ENCODE assay signal across 22 cellular contexts in the genomic region with DNA sequence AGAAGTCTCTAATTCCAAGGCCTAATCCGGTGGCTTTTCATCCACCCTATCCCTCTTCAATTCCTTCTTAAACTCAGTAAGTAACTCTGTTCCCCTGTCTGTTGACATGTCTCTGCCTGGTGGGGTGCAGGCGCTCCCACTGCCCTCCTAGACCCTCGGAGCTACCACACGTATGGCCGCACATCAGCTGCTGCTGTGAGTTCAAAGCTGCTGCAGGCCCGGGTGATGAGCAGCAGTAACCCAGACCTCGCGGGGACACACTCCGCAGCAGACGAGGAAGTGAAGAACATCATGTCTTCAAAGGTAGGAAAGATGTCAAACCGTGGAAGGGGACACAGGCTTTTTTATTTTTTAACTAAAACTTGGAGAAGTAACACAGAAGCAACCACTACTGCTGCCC.
A peak's percentile ranks its signal among the peaks of the same experiment; 100 is the strongest.
DNase-seq lines count a peak whose midpoint lies in the region; ATAC-seq and TF ChIP-seq lines count a peak whose summit lies in the region.
"Had no signal": no experiment of that assay in that cellular context is flagged by ENCODE, and none has a peak within 500 bp of the region (broad histone marks: within the 10 kb centered on the region; RNA-seq: fewer than 3 reads in every experiment).

No MANE protein-coding gene starts in this region.

- H3K27ac Mint-ChIP-seq in activated T-cell treated with anti-CD3 and anti-CD28 coated beads, Interleukin-2, amount 50 U/mL, for 24 hours = peak overlapping the region; percentile 65
- H3K27ac Mint-ChIP-seq in CD8-positive, alpha-beta T cell = peak overlapping the region; percentile 18
- peak overlapping the region; percentile 70 for H3K27ac Mint-ChIP-seq in activated T-helper 17 cell treated with anti-CD3 and anti-CD28 coated beads, Interleukin-2, amount 50 U/mL, for 72 hours
- H3K27ac Mint-ChIP-seq in naive thymus-derived CD8-positive, alpha-beta T cell = peak overlapping the region in 3 of 10 donors; percentile 63 to 79 (median 75)
- H3K27ac Mint-ChIP-seq: GM23338 had no signal

- POLR2A ChIA-PET in CD8-positive, alpha-beta T cell (lab: Charles Lee) = no interaction called here
- POLR2A ChIA-PET in naive thymus-derived CD8-positive, alpha-beta T cell (lab: Charles Lee) = no interaction called here

- intact Hi-C loops in CD8-positive, alpha-beta T cell (cut with DNase I, micrococcal nuclease) = loop anchor here (10.0 kb wide), 2 partner anchors 422 to 622 kb away; no protein-coding TSS in a partner anchor

- peak overlapping the region; percentile 13 for H2AK5ac ChIP-seq in neuronal stem cell (ENCODE audit: low read depth, low read length)

- H2BK15ac ChIP-seq in neuronal stem cell (ENCODE audit: low read length) = no peak overlapping the region

- H3K4me3 Mint-ChIP-seq in activated T-cell treated with anti-CD3 and anti-CD28 coated beads, Interleukin-2, amount 50 U/mL, for 24 hours = no peak overlapping the region
- no peak overlapping the region for H3K4me3 Mint-ChIP-seq in CD8-positive, alpha-beta T cell
- H3K4me3 Mint-ChIP-seq in activated T-helper 17 cell treated with anti-CD3 and anti-CD28 coated beads, Interleukin-2, amount 50 U/mL, for 72 hours = no peak overlapping the region
- H3K4me3 Mint-ChIP-seq in naive thymus-derived CD8-positive, alpha-beta T cell = no peak overlapping the region
- H3K4me3 Mint-ChIP-seq: CD14-positive monocyte, GM23338 had no signal

- no peak overlapping the region for H3K4me2 ChIP-seq in neuronal stem cell (ENCODE audit: insufficient read depth, low read length, poor library complexity, severe bottlenecking)
- H3K4me2 ChIP-seq: GM23338 had no signal

- H3K79me1 ChIP-seq in neuronal stem cell (ENCODE audit: low read depth, low read length) = no peaks in the 10 kb centered on the region

- H2BK12ac ChIP-seq in neuronal stem cell (ENCODE audit: low read length) = no peak overlapping the region

- no peak for TF ChIP-seq POLR2A in erythroblast (IDR thresholded peaks at IDR 0.05; ENCODE audit: low read length)

- H3K9me3 ChIP-seq in CD8-positive, alpha-beta T cell (ENCODE audit: low read length) = no peaks in the 10 kb centered on the region
- no peaks in the 10 kb centered on the region for H3K9me3 ChIP-seq in neuronal stem cell (replicated peaks in 1 of 2; ENCODE audit: control insufficient read depth in 2 of 2, insufficient read depth in 1 of 2, low read depth in 1 of 2, low read length in 2 of 2)
- H3K9me3 ChIP-seq: Caco-2, HAP-1, MG63 had no signal

- TF ChIP-seq CTCF in CD8-positive, alpha-beta T cell (IDR thresholded peaks at IDR 0.05) = no peak

- peaks cover 59% of the 10 kb centered on the region for H3K36me3 ChIP-seq in CD8-positive, alpha-beta T cell (ENCODE audit: insufficient read depth, low read length)
- H3K36me3 ChIP-seq in neuronal stem cell (replicated peaks in 1 of 2; ENCODE audit: control insufficient read depth in 2 of 2, insufficient read depth in 2 of 2, low read length in 2 of 2) = no peaks in the 10 kb centered on the region
- H3K36me3 ChIP-seq: HAP-1, MG63 had no signal

- no peak for ATAC-seq in CD8-positive, alpha-beta T cell
- no peak for ATAC-seq in activated T-helper 17 cell treated with anti-CD3 and anti-CD28 coated beads, Interleukin-2, amount 50 U/mL, for 72 hours (replicated peaks)
- no peak for ATAC-seq in naive thymus-derived CD8-positive, alpha-beta T cell
- ATAC-seq: GM23338 had no signal

- H3K14ac ChIP-seq in neuronal stem cell (ENCODE audit: low read length) = no peak overlapping the region

- no peaks in the 10 kb centered on the region for H3K4me1 ChIP-seq in CD8-positive, alpha-beta T cell (ENCODE audit: insufficient read depth, low read length)
- H3K4me1 ChIP-seq in neuronal stem cell (ENCODE audit: control insufficient read depth in 2 of 2, insufficient read depth in 1 of 2, low read depth in 1 of 2, low read length in 2 of 2) = no peaks in the 10 kb centered on the region
- H3K4me1 ChIP-seq: HAP-1 had no signal

- no peak overlapping the region for H3K18ac ChIP-seq in neuronal stem cell (ENCODE audit: low read length)

- H3K27ac ChIP-seq in CD8-positive, alpha-beta T cell (ENCODE audit: low read depth, low read length) = no peak overlapping the region
- H3K27ac ChIP-seq in neuronal stem cell (replicated peaks; ENCODE audit: low read length) = no peak overlapping the region
- H3K27ac ChIP-seq: RWPE1 had no signal

- H3K4me3 ChIP-seq in CD8-positive, alpha-beta T cell (ENCODE audit: low read depth, low read length) = no peak overlapping the region
- H3K4me3 ChIP-seq in neuronal stem cell (ENCODE audit: low read length in 2 of 2) = no peak overlapping the region
- H3K4me3 ChIP-seq: GM23338, HAP-1, MG63 had no signal

- H4K8ac ChIP-seq in neuronal stem cell (ENCODE audit: low read depth, low read length) = no peak overlapping the region

- H3K4ac ChIP-seq in neuronal stem cell (ENCODE audit: low read length) = no peak overlapping the region

- DNase-seq in activated T-cell treated with anti-CD3 and anti-CD28 coated beads, Interleukin-2, amount 50 U/mL, for 24 hours = no peak
- no peak for DNase-seq in activated T-cell treated with anti-CD3 and anti-CD28 coated beads, Interleukin-2, amount 50 U/mL, for 48 hours
- DNase-seq in CD8-positive, alpha-beta T cell = no peak
- DNase-seq in neuronal stem cell (ENCODE audit: low spot score) = no peak
- DNase-seq in DMS79 (lab: John Stamatoyannopoulos, UW) = no peak
- DNase-seq in naive thymus-derived CD8-positive, alpha-beta T cell = no peak
- DNase-seq in erythroblast (lab: John Stamatoyannopoulos, UW) = no peak
- DNase-seq: Caco-2; DMS153; GF-D8; MG63; NCI-H1417; NCI-H1694 treated with DMSO at 0.1 percent for 48 hours; NCI-H446; NCI-H69; NK-92 treated with Interleukin-12 subunit alpha and Interleukin-12 subunit beta, amount 100 ng/mL, for 24 hours; SHP77 treated with DMSO at 0.1 percent for 48 hours had no signal

- H4K91ac ChIP-seq in neuronal stem cell (ENCODE audit: low read depth, low read length, poor library complexity) = no peak overlapping the region

- no peaks in the 10 kb centered on the region for H3K27me3 Mint-ChIP-seq in activated T-cell treated with anti-CD3 and anti-CD28 coated beads, Interleukin-2, amount 50 U/mL, for 24 hours
- no peaks in the 10 kb centered on the region for H3K27me3 Mint-ChIP-seq in CD8-positive, alpha-beta T cell (ENCODE audit: low read depth)
- no peaks in the 10 kb centered on the region for H3K27me3 Mint-ChIP-seq in activated T-helper 17 cell treated with anti-CD3 and anti-CD28 coated beads, Interleukin-2, amount 50 U/mL, for 72 hours
- H3K27me3 Mint-ChIP-seq in naive thymus-derived CD8-positive, alpha-beta T cell = no peaks in the 10 kb centered on the region

- no peak overlapping the region for H2BK120ac ChIP-seq in neuronal stem cell (ENCODE audit: low read depth, low read length)

- H3K23ac ChIP-seq in neuronal stem cell (ENCODE audit: low read depth, low read length, poor library complexity) = no peak overlapping the region

- H3K27me3 ChIP-seq in CD8-positive, alpha-beta T cell (ENCODE audit: insufficient read depth, low read length) = no peaks in the 10 kb centered on the region
- peaks cover 0 to 18% (median 0%) of the 10 kb centered on the region in 3 experiments for H3K27me3 ChIP-seq in neuronal stem cell (ENCODE audit: control insufficient read depth in 3 of 3, insufficient read depth in 3 of 3, low read depth in 1 of 3, low read length in 3 of 3)
- H3K27me3 ChIP-seq: MG63 had no signal

- no peak overlapping the region for H2AFZ ChIP-seq in neuronal stem cell (ENCODE audit: low read length)
- H2AFZ ChIP-seq: GM23338 had no signal

- WGBS in neuronal stem cell (ENCODE audit: extremely low coverage in 2 of 2, insufficient read length in 2 of 2, insufficient replicate concordance in 1 of 2), 2 donors = no CpG with 5 or more reads among the region's 11 CpGs

- no peak overlapping the region for H2BK5ac ChIP-seq in neuronal stem cell (ENCODE audit: low read length)

- CTCF ChIA-PET in CD8-positive, alpha-beta T cell (lab: Charles Lee) = interaction anchor here (1.5 kb wide), 1 partner anchor 32 kb away, joined by 3 read pairs; no protein-coding TSS in a partner anchor

- peaks cover 80% of the 10 kb centered on the region for H3K36me3 Mint-ChIP-seq in activated T-cell treated with anti-CD3 and anti-CD28 coated beads, Interleukin-2, amount 50 U/mL, for 24 hours (ENCODE audit: low read depth)
- peaks cover 81% of the 10 kb centered on the region for H3K36me3 Mint-ChIP-seq in CD8-positive, alpha-beta T cell
- H3K36me3 Mint-ChIP-seq in activated T-helper 17 cell treated with anti-CD3 and anti-CD28 coated beads, Interleukin-2, amount 50 U/mL, for 72 hours (ENCODE audit: low read depth) = peaks cover 90% of the 10 kb centered on the region
- peaks cover 4 to 86% (median 14%) of the 10 kb centered on the region in 3 donors for H3K36me3 Mint-ChIP-seq in naive thymus-derived CD8-positive, alpha-beta T cell

- no peaks in the 10 kb centered on the region for H3K9me3 Mint-ChIP-seq in activated T-cell treated with anti-CD3 and anti-CD28 coated beads, Interleukin-2, amount 50 U/mL, for 24 hours
- H3K9me3 Mint-ChIP-seq in CD8-positive, alpha-beta T cell = no peaks in the 10 kb centered on the region
- H3K9me3 Mint-ChIP-seq in activated T-helper 17 cell treated with anti-CD3 and anti-CD28 coated beads, Interleukin-2, amount 50 U/mL, for 72 hours = no peaks in the 10 kb centered on the region
- no peaks in the 10 kb centered on the region for H3K9me3 Mint-ChIP-seq in naive thymus-derived CD8-positive, alpha-beta T cell
- H3K9me3 Mint-ChIP-seq: CD14-positive monocyte, GM23338 had no signal

- H3K9ac ChIP-seq in neuronal stem cell (ENCODE audit: low read depth, low read length, poor library complexity) = no peak overlapping the region

- H3K4me1 Mint-ChIP-seq in activated T-cell treated with anti-CD3 and anti-CD28 coated beads, Interleukin-2, amount 50 U/mL, for 24 hours (ENCODE audit: low read depth) = no peaks in the 10 kb centered on the region
- peaks cover 9% of the 10 kb centered on the region for H3K4me1 Mint-ChIP-seq in CD8-positive, alpha-beta T cell (ENCODE audit: low read depth)
- H3K4me1 Mint-ChIP-seq in activated T-helper 17 cell treated with anti-CD3 and anti-CD28 coated beads, Interleukin-2, amount 50 U/mL, for 72 hours = peaks cover 7% of the 10 kb centered on the region
- peaks cover 5 to 12% (median 10%) of the 10 kb centered on the region in 4 donors for H3K4me1 Mint-ChIP-seq in naive thymus-derived CD8-positive, alpha-beta T cell
- H3K4me1 Mint-ChIP-seq: CD14-positive monocyte had no signal
